8 cellular contexts compared by ENCODE assay signal in the genomic region with DNA sequence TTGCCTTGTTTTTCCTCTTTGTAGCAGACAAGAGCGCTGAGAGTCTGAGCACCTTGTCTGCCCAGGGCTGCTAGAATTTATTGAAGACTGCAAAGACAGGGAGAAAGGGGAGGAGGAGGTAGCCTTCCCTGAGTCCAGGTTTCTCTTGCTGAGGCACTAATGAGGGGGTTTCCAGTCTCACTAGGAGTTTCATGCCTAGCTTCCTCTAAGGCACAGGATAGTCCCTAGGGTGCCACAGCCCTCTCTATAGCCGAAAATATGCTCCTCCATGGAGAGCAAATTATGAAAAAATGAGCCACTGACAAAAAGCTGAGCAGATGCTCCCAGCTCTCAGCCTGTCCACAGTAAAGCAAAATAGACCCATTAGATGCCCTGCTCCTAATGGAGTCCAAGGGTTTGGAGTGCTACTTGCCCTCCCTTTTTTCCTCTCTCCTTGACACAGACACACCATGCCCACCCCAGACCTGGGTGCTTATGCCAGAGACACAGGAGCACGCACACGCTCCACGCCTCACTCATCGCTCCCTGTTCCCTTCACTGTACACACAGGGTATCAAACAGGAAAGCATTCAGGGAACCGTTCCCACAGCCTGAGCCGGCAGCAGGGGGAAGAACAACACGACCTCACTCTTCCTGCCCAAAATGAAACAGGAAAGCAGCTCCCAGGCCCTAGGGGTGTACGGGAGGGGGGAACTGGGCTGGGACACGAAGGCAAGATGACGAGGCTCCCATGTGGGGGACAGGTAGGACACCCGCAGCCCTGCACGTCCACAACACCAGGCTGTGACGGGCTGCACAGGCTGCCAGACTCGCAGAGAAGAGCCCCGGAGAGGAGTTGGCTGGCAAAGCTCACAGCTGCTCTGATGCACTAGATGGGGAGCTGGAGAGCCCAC. TPM values are rescaled to one million over a fixed set of nuclear protein-coding genes. Genes with fewer than 3 reads are reported as not detected.
DNase-seq lines count a peak whose midpoint lies in the region; ATAC-seq, FAIRE-seq and TF ChIP-seq lines count a peak whose summit lies in the region.

No MANE protein-coding gene starts in this region.

- TF ChIP-seq EP300 in HepG2 (IDR thresholded peaks at IDR 0.05; ENCODE audit: low read depth in 2 of 2, low read length in 2 of 2), result no peak
- TF ChIP-seq EP300 in HepG2 (CRISPR knock-in tag; IDR thresholded peaks at IDR 0.05; ENCODE audit: borderline replicate concordance), result no peak

- no peaks in the 10 kb centered on the region for H3K9me3 Mint-ChIP-seq in activated CD4-positive, alpha-beta T cell treated with anti-CD3 and anti-CD28 coated beads, Interleukin-2, amount 10 ng/mL, durations not matched to agents 7 days and 5 days
- no peaks in the 10 kb centered on the region for H3K9me3 Mint-ChIP-seq in activated T-cell treated with anti-CD3 and anti-CD28 coated beads, Interleukin-2, amount 50 U/mL, for 72 hours

- H2AFZ ChIP-seq in HepG2 (ENCODE audit: low read length), result no peak overlapping the region

- intact Hi-C loops in HepG2 (cut with micrococcal nuclease; ENCODE audit: unreplicated experiment), result loop anchor here (5.0 kb wide), 1 partner anchor 33 kb away; no protein-coding TSS in a partner anchor

- no peak for ATAC-seq in activated T-cell treated with anti-CD3 and anti-CD28 coated beads, Interleukin-2, amount 50 U/mL, for 72 hours (replicated peaks in 1 of 2)
- ATAC-seq in HepG2 (peak; percentile 11; the same call in 1 of the 3 replicates), HG03025 (IDR thresholded peaks at IDR 0.05; ENCODE audit: low FRiP score, unreplicated experiment) (no peak)

- H3K4me3 Mint-ChIP-seq in activated CD4-positive, alpha-beta T cell treated with anti-CD3 and anti-CD28 coated beads, Interleukin-2, amount 10 ng/mL, durations not matched to agents 7 days and 5 days, result no peak overlapping the region
- H3K4me3 Mint-ChIP-seq in activated T-cell treated with anti-CD3 and anti-CD28 coated beads, Interleukin-2, amount 50 U/mL, for 72 hours, result peak overlapping the region; percentile 35 to 56

- no peaks in the 10 kb centered on the region for H3K79me2 ChIP-seq in HepG2 (ENCODE audit: insufficient read depth, low read length)

- peak overlapping the region in 2 of 3 experiments; percentile 25 to 74; a peak in 3 of 6 replicates for H3K4me3 ChIP-seq in HepG2 (replicated peaks in 1 of 3; ENCODE audit: insufficient read depth in 1 of 3, low read depth in 2 of 3, low read length in 3 of 3)

- H3K36me3 Mint-ChIP-seq in activated CD4-positive, alpha-beta T cell treated with anti-CD3 and anti-CD28 coated beads, Interleukin-2, amount 10 ng/mL, durations not matched to agents 7 days and 5 days (ENCODE audit: low read depth), result no peaks in the 10 kb centered on the region
- H3K36me3 Mint-ChIP-seq in activated T-cell treated with anti-CD3 and anti-CD28 coated beads, Interleukin-2, amount 50 U/mL, for 72 hours (ENCODE audit: insufficient read depth in 2 of 2), result no peaks in the 10 kb centered on the region

- WGBS in HepG2 (ENCODE audit: low lambda C conversion rate), result 28% methylated on average over 13 of the region's 17 CpGs

- TF ChIP-seq POLR2A in HepG2 (IDR thresholded peaks at IDR 0.05; ENCODE audit: insufficient read depth in 1 of 2, low read depth in 2 of 2, low read length in 2 of 2), result 0 out of 4 replicates have a peak, but pooled peaks of 1 of the 2 experiments have one; percentile 11

- TF ChIP-seq RAD21 in HepG2 (CRISPR knock-in tag; IDR thresholded peaks at IDR 0.05), result no peak

- no peaks in the 10 kb centered on the region for H3K36me3 ChIP-seq in HepG2 (replicated peaks in 1 of 2; ENCODE audit: control insufficient read depth in 1 of 2, insufficient read depth in 2 of 2, low read length in 2 of 2)

- no peak for DNase-seq in activated CD4-positive, alpha-beta T cell treated with anti-CD3 and anti-CD28 coated beads, Interleukin-2, amount 10 ng/mL, durations not matched to agents 7 days and 5 days
- no peak for DNase-seq in activated CD4-positive, alpha-beta T cell treated with anti-CD3 and anti-CD28 coated beads, Interleukin-2, amount 50 U/mL, for 48 hours
- DNase-seq in activated T-cell treated with anti-CD3 and anti-CD28 coated beads, Interleukin-2, amount 50 U/mL, for 72 hours, result no peak
- DNase-seq in HepG2 (ENCODE audit: low spot score) (no peak), SW480 (ENCODE audit: low spot score) (no peak), NCI-H774 (lab: John Stamatoyannopoulos, UW) (no peak)

- H3K4me1 ChIP-seq in HepG2 (ENCODE audit: insufficient read depth, low read length), result peaks cover 67% of the 10 kb centered on the region

- H3K4me1 Mint-ChIP-seq in activated CD4-positive, alpha-beta T cell treated with anti-CD3 and anti-CD28 coated beads, Interleukin-2, amount 10 ng/mL, durations not matched to agents 7 days and 5 days, result peaks cover 46% of the 10 kb centered on the region
- H3K4me1 Mint-ChIP-seq in activated T-cell treated with anti-CD3 and anti-CD28 coated beads, Interleukin-2, amount 50 U/mL, for 72 hours (ENCODE audit: low read depth), result peaks cover 34% of the 10 kb centered on the region

- no peak for FAIRE-seq in HepG2 (lab: Jason Lieb, UNC)

- no peaks in the 10 kb centered on the region for H3K27me3 Mint-ChIP-seq in activated CD4-positive, alpha-beta T cell treated with anti-CD3 and anti-CD28 coated beads, Interleukin-2, amount 10 ng/mL, durations not matched to agents 7 days and 5 days
- no peaks in the 10 kb centered on the region for H3K27me3 Mint-ChIP-seq in activated T-cell treated with anti-CD3 and anti-CD28 coated beads, Interleukin-2, amount 50 U/mL, for 72 hours (ENCODE audit: low read depth)

- TF ChIP-seq CTCF in HepG2 (CRISPR knock-in tag; IDR thresholded peaks at IDR 0.05), result no peak

- H3K9me3 ChIP-seq in HepG2 (ENCODE audit: low read length), result no peaks in the 10 kb centered on the region

- POLR2A ChIA-PET in activated CD4-positive, alpha-beta T cell treated with anti-CD3 and anti-CD28 coated beads, Interleukin-2, amount 10 ng/mL, durations not matched to agents 7 days and 5 days (lab: Charles Lee), result no interaction called here
- POLR2A ChIA-PET in HepG2 (lab: Yijun Ruan, JAX), result interaction anchor here (1.0 to 2.1 kb wide), 4 partner anchors 8 to 16 kb away, joined by 3 to 10 read pairs (median 6); a partner anchor contains a TSS

- CTCF ChIA-PET in activated CD4-positive, alpha-beta T cell treated with anti-CD3 and anti-CD28 coated beads, Interleukin-2, amount 10 ng/mL, durations not matched to agents 7 days and 5 days (lab: Charles Lee), result interaction anchor here (0.6 to 3.5 kb wide), 10 partner anchors 9 to 291 kb away, joined by 3 to 33 read pairs (median 6); a partner anchor contains a TSS
- CTCF ChIA-PET in HepG2 (lab: Yijun Ruan, JAX; ENCODE audit: low intra/inter-chr PET ratio, low total read pairs), result interaction anchor here (0.6 kb wide), 1 partner anchor 36 kb away, joined by 3 read pairs; no protein-coding TSS in a partner anchor

- in situ Hi-C loops in HepG2 (cut with HindIII; ENCODE audit: extremely low pct_ligation_motif_present, low pct_unique_long_range_greater_than_20kb), result no loop called here

- no TSS peak for BruUV-seq in HepG2 (replicated peaks; lab: Mats Ljungman, UMichigan)

- peaks cover 0 to 32% of the 10 kb centered on the region in 2 experiments; a peak in 3 of 5 replicates for H3K27me3 ChIP-seq in HepG2 (ENCODE audit: control insufficient read depth in 1 of 2, insufficient read depth in 2 of 2, low read length in 2 of 2)

- H3K27ac ChIP-seq in HepG2 (ENCODE audit: extremely low read length, insufficient read depth, low read length) (no peak overlapping the region), temporal lobe (ENCODE audit: low read depth, low read length) (peak overlapping the region; percentile 63)

- peak overlapping the region; percentile 99 for H3K4me2 ChIP-seq in HepG2 (ENCODE audit: low read depth, low read length)

- H3K27ac Mint-ChIP-seq in activated CD4-positive, alpha-beta T cell treated with anti-CD3 and anti-CD28 coated beads, Interleukin-2, amount 10 ng/mL, durations not matched to agents 7 days and 5 days, result peak overlapping the region; percentile 37
- no peak overlapping the region for H3K27ac Mint-ChIP-seq in activated T-cell treated with anti-CD3 and anti-CD28 coated beads, Interleukin-2, amount 50 U/mL, for 72 hours

- no peaks in the 10 kb centered on the region for H4K20me1 ChIP-seq in HepG2 (ENCODE audit: insufficient read depth, low read length)

- H3K9ac ChIP-seq in HepG2 (ENCODE audit: insufficient read depth, low read depth, low read length), result peak overlapping the region; percentile 51; the same call in 1 of the 2 replicates

RNA-seq across cellular contexts. Expression of a gene that starts 11.0 kb away (rescaled TPM):
- total RNA-seq in activated CD4-positive, alpha-beta T cell treated with anti-CD3 and anti-CD28 coated beads, Interleukin-2, amount 10 ng/mL, durations not matched to agents 7 days and 5 days, result not detected
- under 1 TPM; 0.12 to 0.19 TPM for total RNA-seq in activated T-cell treated with anti-CD3 and anti-CD28 coated beads, Interleukin-2, amount 50 U/mL, for 72 hours
- 0.13 and 0.20 TPM in 2 replicates for total RNA-seq in HepG2 (2016; rRNA removed; fragmentation: Illumina TruSeq; extraction: Trizol)
- total RNA-seq in HepG2 (2016; cell fraction: cytosol; rRNA removed; fragmentation: Illumina TruSeq; extraction: Trizol; ENCODE audit: low read depth), result 0.09 and 0.10 TPM in 2 replicates
- total RNA-seq in HepG2 (2016; cell fraction: insoluble cytoplasmic fraction; rRNA removed; fragmentation: Illumina TruSeq; extraction: Trizol), result 0.07 and 0.19 TPM in 2 replicates
- total RNA-seq in HepG2 (2016; cell fraction: membrane; rRNA removed; fragmentation: Illumina TruSeq; extraction: Trizol), result 0.03 and 0.15 TPM in 2 replicates
- 0.19 TPM in 1 of 2 replicates, not detected in the other for total RNA-seq in HepG2 (2016; cell fraction: nucleus; rRNA removed; fragmentation: Illumina TruSeq; extraction: Trizol)
- polyA plus RNA-seq in HepG2 (2011; rRNA removed), result 0.25 and 0.27 TPM in 2 replicates
- 0.13 and 0.24 TPM in 2 replicates for polyA plus RNA-seq in HepG2 (2011; cell fraction: cytosol; rRNA removed)
- polyA plus RNA-seq in HepG2 (2011; cell fraction: nucleus; rRNA removed), result 0.50 and 0.61 TPM in 2 replicates
- polyA plus RNA-seq in HepG2 (2012), result 0.13 and 0.43 TPM in 2 replicates
- polyA plus RNA-seq in HepG2 (2016; cell fraction: cytosol; fragmentation: Illumina TruSeq; extraction: Trizol; ENCODE audit: low read depth), result 0.07 TPM in 1 of 2 replicates, not detected in the other
- 0.13 and 0.19 TPM in 2 replicates for polyA plus RNA-seq in HepG2 (2016; cell fraction: insoluble cytoplasmic fraction; fragmentation: Illumina TruSeq; extraction: Trizol; ENCODE audit: low read depth)
- 0.06 and 0.08 TPM in 2 replicates for polyA plus RNA-seq in HepG2 (2016; cell fraction: membrane; fragmentation: Illumina TruSeq; extraction: Trizol; ENCODE audit: low read depth)
- polyA plus RNA-seq in HepG2 (2016; cell fraction: nucleus; fragmentation: Illumina TruSeq; extraction: Trizol; ENCODE audit: insufficient read depth, low read depth), result 0.34 and 0.39 TPM in 2 replicates
- polyA minus RNA-seq in HepG2 (2011; rRNA and poly(A)+ RNA removed; ENCODE audit: low replicate concordance), result 0.98 and 7.6 TPM in 2 replicates
- 0.35 and 0.59 TPM in 2 replicates for polyA minus RNA-seq in HepG2 (2011; cell fraction: cytosol; rRNA and poly(A)+ RNA removed)
- 0.12 and 0.26 TPM in 2 replicates for polyA minus RNA-seq in HepG2 (2011; cell fraction: nucleus; rRNA and poly(A)+ RNA removed)
- 3.4 TPM for total RNA-seq in temporal lobe

RNA-seq across cellular contexts. Expression of a gene that starts 13.1 kb away (rescaled TPM):
- 1 to 10 TPM; 4.7 to 6.7 TPM for total RNA-seq in activated CD4-positive, alpha-beta T cell treated with anti-CD3 and anti-CD28 coated beads, Interleukin-2, amount 10 ng/mL, durations not matched to agents 7 days and 5 days
- total RNA-seq in activated T-cell treated with anti-CD3 and anti-CD28 coated beads, Interleukin-2, amount 50 U/mL, for 72 hours, result 10 to 100 TPM; 77.8 to 83.0 TPM
- total RNA-seq in HepG2 (2016; rRNA removed; fragmentation: Illumina TruSeq; extraction: Trizol) (not detected in 2 replicates), temporal lobe (2.7 TPM)
- not detected in 2 replicates for total RNA-seq in HepG2 (2016; cell fraction: cytosol; rRNA removed; fragmentation: Illumina TruSeq; extraction: Trizol; ENCODE audit: low read depth)
- total RNA-seq in HepG2 (2016; cell fraction: insoluble cytoplasmic fraction; rRNA removed; fragmentation: Illumina TruSeq; extraction: Trizol), result not detected in 2 replicates
- total RNA-seq in HepG2 (2016; cell fraction: membrane; rRNA removed; fragmentation: Illumina TruSeq; extraction: Trizol), result 0.15 TPM in 1 of 2 replicates, not detected in the other
- total RNA-seq in HepG2 (2016; cell fraction: nucleus; rRNA removed; fragmentation: Illumina TruSeq; extraction: Trizol), result not detected in 2 replicates
- polyA plus RNA-seq in HepG2 (2011; rRNA removed), result 0.44 and 0.46 TPM in 2 replicates
- polyA plus RNA-seq in HepG2 (2011; cell fraction: cytosol; rRNA removed), result 0.41 and 0.63 TPM in 2 replicates
- polyA plus RNA-seq in HepG2 (2011; cell fraction: nucleus; rRNA removed), result 0.21 and 0.48 TPM in 2 replicates
- 0.39 TPM in 1 of 2 replicates, not detected in the other for polyA plus RNA-seq in HepG2 (2012)
- polyA plus RNA-seq in HepG2 (2016; cell fraction: cytosol; fragmentation: Illumina TruSeq; extraction: Trizol; ENCODE audit: low read depth), result not detected in 2 replicates
- polyA plus RNA-seq in HepG2 (2016; cell fraction: insoluble cytoplasmic fraction; fragmentation: Illumina TruSeq; extraction: Trizol; ENCODE audit: low read depth), result not detected in 2 replicates
- not detected in 2 replicates for polyA plus RNA-seq in HepG2 (2016; cell fraction: membrane; fragmentation: Illumina TruSeq; extraction: Trizol; ENCODE audit: low read depth)
- not detected in 2 replicates for polyA plus RNA-seq in HepG2 (2016; cell fraction: nucleus; fragmentation: Illumina TruSeq; extraction: Trizol; ENCODE audit: insufficient read depth, low read depth)
- polyA minus RNA-seq in HepG2 (2011; rRNA and poly(A)+ RNA removed; ENCODE audit: low replicate concordance), result 0.58 and 21.7 TPM in 2 replicates
- polyA minus RNA-seq in HepG2 (2011; cell fraction: cytosol; rRNA and poly(A)+ RNA removed), result 1.1 and 2.0 TPM in 2 replicates
- 0.39 and 0.62 TPM in 2 replicates for polyA minus RNA-seq in HepG2 (2011; cell fraction: nucleus; rRNA and poly(A)+ RNA removed)

RNA-seq across cellular contexts. Expression of a gene that starts 45.9 kb away (rescaled TPM):
- total RNA-seq in activated CD4-positive, alpha-beta T cell treated with anti-CD3 and anti-CD28 coated beads, Interleukin-2, amount 10 ng/mL, durations not matched to agents 7 days and 5 days, result 10 to 100 TPM; 16.2 to 16.6 TPM
- 10 to 100 TPM; 10.7 to 12.1 TPM for total RNA-seq in activated T-cell treated with anti-CD3 and anti-CD28 coated beads, Interleukin-2, amount 50 U/mL, for 72 hours
- total RNA-seq in HepG2 (2016; rRNA removed; fragmentation: Illumina TruSeq; extraction: Trizol) (15.8 and 17.0 TPM in 2 replicates), temporal lobe (21.6 TPM)
- total RNA-seq in HepG2 (2016; cell fraction: cytosol; rRNA removed; fragmentation: Illumina TruSeq; extraction: Trizol; ENCODE audit: low read depth), result 1.2 and 1.9 TPM in 2 replicates
- total RNA-seq in HepG2 (2016; cell fraction: insoluble cytoplasmic fraction; rRNA removed; fragmentation: Illumina TruSeq; extraction: Trizol), result 14.9 and 16.0 TPM in 2 replicates
- total RNA-seq in HepG2 (2016; cell fraction: membrane; rRNA removed; fragmentation: Illumina TruSeq; extraction: Trizol), result 3.9 and 4.3 TPM in 2 replicates
- total RNA-seq in HepG2 (2016; cell fraction: nucleus; rRNA removed; fragmentation: Illumina TruSeq; extraction: Trizol), result 9.9 and 11.2 TPM in 2 replicates
- 5.8 and 7.4 TPM in 2 replicates for polyA plus RNA-seq in HepG2 (2011; rRNA removed)
- 6.0 and 7.5 TPM in 2 replicates for polyA plus RNA-seq in HepG2 (2011; cell fraction: cytosol; rRNA removed)
- polyA plus RNA-seq in HepG2 (2011; cell fraction: nucleus; rRNA removed), result 9.2 and 9.4 TPM in 2 replicates
- polyA plus RNA-seq in HepG2 (2012), result 5.0 and 5.3 TPM in 2 replicates
- polyA plus RNA-seq in HepG2 (2016; cell fraction: cytosol; fragmentation: Illumina TruSeq; extraction: Trizol; ENCODE audit: low read depth), result 0.57 and 0.62 TPM in 2 replicates
- polyA plus RNA-seq in HepG2 (2016; cell fraction: insoluble cytoplasmic fraction; fragmentation: Illumina TruSeq; extraction: Trizol; ENCODE audit: low read depth), result 9.1 and 10.3 TPM in 2 replicates
- 1.1 and 1.8 TPM in 2 replicates for polyA plus RNA-seq in HepG2 (2016; cell fraction: membrane; fragmentation: Illumina TruSeq; extraction: Trizol; ENCODE audit: low read depth)
- 13.2 and 13.9 TPM in 2 replicates for polyA plus RNA-seq in HepG2 (2016; cell fraction: nucleus; fragmentation: Illumina TruSeq; extraction: Trizol; ENCODE audit: insufficient read depth, low read depth)
- 42.6 and 112 TPM in 2 replicates for polyA minus RNA-seq in HepG2 (2011; rRNA and poly(A)+ RNA removed; ENCODE audit: low replicate concordance)
- polyA minus RNA-seq in HepG2 (2011; cell fraction: cytosol; rRNA and poly(A)+ RNA removed), result 11.8 and 12.4 TPM in 2 replicates
- 9.3 and 9.8 TPM in 2 replicates for polyA minus RNA-seq in HepG2 (2011; cell fraction: nucleus; rRNA and poly(A)+ RNA removed)

Comparison
In these comparisons a context has a peak if more than half of its experiments do, and no peak if none do; other contexts are left out.
1. RNA of a gene that starts 13.1 kb away (total RNA-seq): 77.8 to 83.0 TPM in activated T-cell treated with anti-CD3 and anti-CD28 coated beads, Interleukin-2, amount 50 U/mL, for 72 hours; 4.7 to 6.7 TPM in activated CD4-positive, alpha-beta T cell treated with anti-CD3 and anti-CD28 coated beads, Interleukin-2, amount 10 ng/mL, durations not matched to agents 7 days and 5 days, 2.7 TPM in temporal lobe (single experiment) and 0.15 TPM in HepG2; every median in the first group is over 10 times any median in the second.